Comparison of ENCODE assay signal across 1 cellular context in genomic region chr7:143279186-143280098, GRCh38.
TF ChIP-seq lines count a peak whose summit lies in the region.

No MANE protein-coding gene starts in this region.

TF ChIP-seq in GM23338, 12 proteins besides CTCF, POLR2A, EP300 and RAD21 (continued from another document):
- TF ChIP-seq REST (IDR thresholded peaks at IDR 0.05; ENCODE audit: unreplicated experiment) (no peak), ETS1 (IDR thresholded peaks at IDR 0.05) (no peak), POLR2AphosphoS5 (IDR thresholded peaks at IDR 0.05; ENCODE audit: low read depth) (no peak), EZH2 (IDR thresholded peaks at IDR 0.05; ENCODE audit: low read depth, unreplicated experiment) (no peak)
